Comparison of ENCODE assay signal across 34 cellular contexts in genomic region chr12:32016680-32017482, GRCh38.
"Had no signal": no experiment of that assay in that cellular context is flagged by ENCODE, and none has a peak within 500 bp of the region (broad histone marks: within the 10 kb centered on the region; RNA-seq: fewer than 3 reads in every experiment).

No MANE protein-coding gene starts in this region.

- H3K36me3 Mint-ChIP-seq: natural killer cell, neural progenitor cell had no signal

- H3K4me1 Mint-ChIP-seq: neural progenitor cell had no signal

- H3K9ac ChIP-seq: neural progenitor cell, parathyroid adenoma had no signal

- DNase-seq: activated CD4-positive, alpha-beta T cell treated with anti-CD3 and anti-CD28 coated beads for 48 hours; activated CD4-positive, alpha-beta T cell treated with anti-CD3 and anti-CD28 coated beads, Interleukin-2, amount 50 U/mL, for 48 hours; activated CD8-positive, alpha-beta memory T cell treated with anti-CD3 and anti-CD28 coated beads for 24 hours; activated CD8-positive, alpha-beta memory T cell treated with anti-CD3 and anti-CD28 coated beads, Interleukin-2, amount 50 U/mL, for 4 hours; activated effector memory CD4-positive, alpha-beta T cell treated with anti-CD3 and anti-CD28 coated beads, Interleukin-2, amount 50 U/mL, for 16 hours; activated naive CD4-positive, alpha-beta T cell treated with anti-CD3 and anti-CD28 coated beads for 36 hours; activated naive CD8-positive, alpha-beta T cell treated with anti-CD3 and anti-CD28 coated beads for 36 hours; activated T-cell treated with anti-CD3 and anti-CD28 coated beads, Interleukin-2, amount 50 U/mL, for 1 hour; aorta; body of pancreas; dermis blood vessel endothelial cell; effector CD4-positive, alpha-beta T cell; esophagus squamous epithelium; foreskin melanocyte; heart right ventricle; immature natural killer cell; kidney; natural killer cell; occipital lobe; right cardiac atrium; spleen; stimulated activated CD4-positive, alpha-beta T cell treated with anti-CD3 and anti-CD28 coated beads, Interleukin-2, amount 100 ng/mL, for 48 hours; stimulated activated naive CD4-positive, alpha-beta T cell treated with Interleukin-2 at 50 U/mL for 16 hours; T-helper 1 cell had no signal

- H3K4me2 ChIP-seq: neural progenitor cell had no signal

- H3K36me3 ChIP-seq: adrenal gland, esophagus squamous epithelium, heart right ventricle, neural progenitor cell, tibial nerve had no signal

- H3K9me3 Mint-ChIP-seq: activated naive CD4-positive, alpha-beta T cell treated with anti-CD3 and anti-CD28 coated beads for 36 hours; activated T-helper 1 cell treated with anti-CD3 and anti-CD28 coated beads, Interleukin-12 subunit alpha, Interleukin-12 subunit beta, Interleukin-2, Interleukin-4 antibody, amounts not matched to agents 30 ng/mL and 10 ng/mL and 1 ng/mL, durations not matched to agents 14 hours and 24 hours and 36 hours; immature natural killer cell; natural killer cell had no signal

- H3K4me3 Mint-ChIP-seq: activated naive CD4-positive, alpha-beta T cell treated with anti-CD3 and anti-CD28 coated beads for 36 hours; activated naive CD8-positive, alpha-beta T cell treated with anti-CD3 and anti-CD28 coated beads for 36 hours; activated T-helper 1 cell treated with anti-CD3 and anti-CD28 coated beads, Interleukin-12 subunit alpha, Interleukin-12 subunit beta, Interleukin-2, Interleukin-4 antibody, amounts not matched to agents 30 ng/mL and 10 ng/mL and 1 ng/mL, durations not matched to agents 14 hours and 24 hours and 36 hours; immature natural killer cell; natural killer cell; neural progenitor cell; T-helper 2 cell treated with Interferon-gamma antibody and Interleukin-4, amounts not matched to agents 5 μg/mL and 100 μg/mL, for 36 hours had no signal

- H3K27ac ChIP-seq: adrenal gland, body of pancreas, epithelial cell of prostate, esophagus squamous epithelium, heart right ventricle, neural progenitor cell, parathyroid adenoma, spleen, tibial nerve had no signal

- H3K27me3 ChIP-seq: adrenal gland, body of pancreas, esophagus squamous epithelium, heart right ventricle, neural progenitor cell, spleen, tibial nerve had no signal

- FAIRE-seq: colon, endometrium, kidney, urothelium cell line had no signal

- H3K9me3 ChIP-seq: adrenal gland, body of pancreas, esophagus squamous epithelium, heart right ventricle, spleen, tibial nerve had no signal

- H3K79me2 ChIP-seq: parathyroid adenoma had no signal

- ATAC-seq: body of pancreas, heart right ventricle, natural killer cell, right cardiac atrium had no signal

- H3K4me1 ChIP-seq: adrenal gland, body of pancreas, esophagus squamous epithelium, parathyroid adenoma, tibial nerve had no signal

- H3K27ac Mint-ChIP-seq: activated naive CD4-positive, alpha-beta T cell treated with anti-CD3 and anti-CD28 coated beads for 36 hours; activated naive CD8-positive, alpha-beta T cell treated with anti-CD3 and anti-CD28 coated beads for 36 hours; activated T-helper 1 cell treated with anti-CD3 and anti-CD28 coated beads, Interleukin-12 subunit alpha, Interleukin-12 subunit beta, Interleukin-2, Interleukin-4 antibody, amounts not matched to agents 30 ng/mL and 10 ng/mL and 1 ng/mL, durations not matched to agents 14 hours and 24 hours and 36 hours; natural killer cell; neural progenitor cell; T-helper 2 cell treated with Interferon-gamma antibody and Interleukin-4, amounts not matched to agents 5 μg/mL and 100 μg/mL, for 36 hours had no signal

- H3K4me3 ChIP-seq: adrenal gland, body of pancreas, esophagus squamous epithelium, heart right ventricle, neural progenitor cell, spleen, tibial nerve had no signal

- H3K27me3 Mint-ChIP-seq: activated naive CD8-positive, alpha-beta T cell treated with anti-CD3 and anti-CD28 coated beads for 36 hours had no signal
